ENCODE assay signal across 1 cellular context in genomic region chr13:103140001-103140671, GRCh38.
TF ChIP-seq lines count a peak whose summit lies in the region.

No MANE protein-coding gene starts in this region.

TF ChIP-seq in neural cell, 6 proteins besides CTCF, POLR2A, EP300 and RAD21:
- no peak for TF ChIP-seq REST (IDR thresholded peaks at IDR 0.05; ENCODE audit: borderline replicate concordance)
- TF ChIP-seq SMC3 (conservative IDR thresholded peaks at IDR 0.05; ENCODE audit: poor library complexity), result peak; percentile 37
